Comparison of ENCODE assay signal across 15 cellular contexts in the genomic region with DNA sequence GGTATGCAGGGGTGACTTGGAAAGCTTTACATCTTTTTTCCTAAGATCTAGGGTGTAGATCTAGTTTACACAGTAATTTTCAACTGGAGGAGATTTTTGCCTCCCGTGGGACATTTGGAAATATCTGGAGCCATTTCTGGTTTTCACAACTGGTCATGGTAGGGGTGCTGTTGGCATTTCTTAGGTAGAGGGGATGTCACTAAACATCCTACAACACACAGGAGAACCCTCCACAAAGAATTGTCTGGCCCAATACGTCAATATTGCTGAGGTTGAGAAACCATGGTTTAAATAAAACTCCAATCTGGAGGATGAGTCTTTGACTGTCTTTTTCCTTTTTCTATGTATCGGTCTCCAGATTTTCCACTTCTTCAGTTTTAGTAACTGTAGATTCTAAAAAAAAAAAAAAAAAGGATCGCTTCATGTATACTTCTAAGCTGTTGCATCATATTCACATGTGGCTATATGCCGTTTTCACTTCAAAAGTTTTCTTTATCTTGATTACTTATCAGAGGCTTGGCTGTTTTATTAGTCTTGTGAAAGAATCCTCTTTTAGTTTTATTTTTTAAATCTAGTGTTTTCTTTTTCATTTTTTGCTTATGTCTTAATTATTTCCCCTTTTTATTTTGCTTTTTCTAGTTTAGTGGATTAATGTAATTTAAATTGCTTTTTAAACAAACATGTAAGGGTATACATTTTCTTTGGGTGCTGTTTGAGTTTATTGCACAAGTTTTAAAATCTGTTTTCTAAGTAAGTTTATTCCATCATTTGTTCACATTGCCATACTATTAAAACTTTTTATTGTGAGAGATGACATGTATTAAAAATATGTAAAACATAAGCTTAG. TPM values are rescaled to one million over a fixed set of nuclear protein-coding genes. Genes with fewer than 3 reads are reported as not detected.
DNase-seq lines count a peak whose midpoint lies in the region; TF ChIP-seq lines count a peak whose summit lies in the region.
"Had no signal": no experiment of that assay in that cellular context is flagged by ENCODE, and none has a peak within 500 bp of the region (broad histone marks: within the 10 kb centered on the region; RNA-seq: fewer than 3 reads in every experiment).

No MANE protein-coding gene starts in this region.

- H2BK15ac ChIP-seq in H9 (ENCODE audit: low read depth, low read length): no peak overlapping the region

- H3K4me2 ChIP-seq in H9 (ENCODE audit: insufficient read depth, insufficient read length, low read length) (no peak overlapping the region), Loucy (ENCODE audit: low read depth, low read length, poor library complexity, severe bottlenecking) (peak overlapping the region; percentile 50), smooth muscle cell (peak overlapping the region; percentile 45), MM.1S (ENCODE audit: low read depth, low read length) (no peak overlapping the region)

- no peak overlapping the region for H3T11ph ChIP-seq in H9 (ENCODE audit: low read length)

- H3K79me2 ChIP-seq in H9 (ENCODE audit: insufficient read depth, low read length) (no peaks in the 10 kb centered on the region; the same call in none of the 2 replicates), Loucy (ENCODE audit: insufficient read depth, low read length) (peaks cover 88% of the 10 kb centered on the region), smooth muscle cell (ENCODE audit: low read depth) (peaks cover 56% of the 10 kb centered on the region), MM.1S (ENCODE audit: low read length) (no peaks in the 10 kb centered on the region)

- no peak overlapping the region for H2BK5ac ChIP-seq in H9 (ENCODE audit: insufficient read length, low read length)

- no peak overlapping the region for H3K23ac ChIP-seq in H9 (ENCODE audit: insufficient read length, low read depth, low read length)

- H3K27ac ChIP-seq in H9 (ENCODE audit: insufficient read length, low read depth, low read length) (no peak overlapping the region), smooth muscle cell (ENCODE audit: low read depth) (peak overlapping the region; percentile 22), MM.1S (ENCODE audit: low read length) (no peak overlapping the region)
- H3K27ac ChIP-seq: GM23248 had no signal

- H3K27me3 Mint-ChIP-seq in H9 (ENCODE audit: low read depth): no peaks in the 10 kb centered on the region
- H3K27me3 Mint-ChIP-seq: CD8-positive, alpha-beta memory T cell had no signal

- TF ChIP-seq CTCF in H9 (conservative IDR thresholded peaks at IDR 0.05) (no peak), Loucy (conservative IDR thresholded peaks at IDR 0.05; ENCODE audit: low read length) (no peak), smooth muscle cell (IDR thresholded peaks at IDR 0.05; ENCODE audit: borderline replicate concordance, insufficient read depth, poor library complexity, severe bottlenecking) (no peak), MM.1S (IDR thresholded peaks at IDR 0.05; ENCODE audit: low read length) (no peak)

- H4K91ac ChIP-seq in H9 (ENCODE audit: insufficient read length, low read depth, low read length): no peak overlapping the region

- no peak overlapping the region for H4K8ac ChIP-seq in H9 (replicated peaks; ENCODE audit: insufficient read length, low read depth, low read length)

- H3K18ac ChIP-seq in H9 (ENCODE audit: insufficient read length, low read depth, low read length): no peak overlapping the region

- H3K4me1 ChIP-seq in H9 (ENCODE audit: insufficient read depth, low read length) (peaks cover 7% of the 10 kb centered on the region), Loucy (ENCODE audit: insufficient read depth, low read length, poor library complexity, severe bottlenecking) (peaks cover 17% of the 10 kb centered on the region), smooth muscle cell (ENCODE audit: low read depth) (peaks cover 4% of the 10 kb centered on the region), MM.1S (ENCODE audit: low read length) (0 out of 2 replicates have a peak, but pooled peaks cover 4% of the 10 kb centered on the region)

- no peak overlapping the region for H2BK12ac ChIP-seq in H9 (ENCODE audit: insufficient read length, low read depth, low read length)

- H3K9me2 ChIP-seq in Loucy (replicated peaks; ENCODE audit: low read depth, low read length) (no peaks in the 10 kb centered on the region), MM.1S (replicated peaks; ENCODE audit: insufficient read depth, low read length) (no peaks in the 10 kb centered on the region)

- H2AFZ ChIP-seq in H9 (ENCODE audit: low read length) (no peak overlapping the region), Loucy (ENCODE audit: low read length) (no peak overlapping the region), smooth muscle cell (ENCODE audit: low read depth) (no peak overlapping the region), MM.1S (ENCODE audit: low read length) (no peak overlapping the region)
- H2AFZ ChIP-seq: GM23248 had no signal

- no peak overlapping the region for H3K56ac ChIP-seq in H9 (ENCODE audit: insufficient read length, low read depth, low read length)

- H3K9ac ChIP-seq in H9 (ENCODE audit: extremely low read depth, insufficient read length, low read length): no peak overlapping the region
- peak overlapping the region; percentile 35 for H3K9ac ChIP-seq in Loucy (ENCODE audit: low read depth, low read length, poor library complexity, severe bottlenecking)
- no peak overlapping the region for H3K9ac ChIP-seq in smooth muscle cell (ENCODE audit: low read depth)
- no peak overlapping the region for H3K9ac ChIP-seq in MM.1S (ENCODE audit: low read length)
- H3K9ac ChIP-seq: GM23248 had no signal

- no CpG with 5 or more reads among the region's 5 CpGs for WGBS in H9 (ENCODE audit: extremely low coverage, insufficient read length, low lambda C conversion rate)
- WGBS in smooth muscle cell (ENCODE audit: low lambda C conversion rate): 35% methylated on average over 5 of the region's 5 CpGs

- no peak overlapping the region for H2AK5ac ChIP-seq in H9 (ENCODE audit: insufficient read length, low read length)

- H3F3A ChIP-seq in Loucy (ENCODE audit: low read depth): no peaks in the 10 kb centered on the region
- H3F3A ChIP-seq in smooth muscle cell (ENCODE audit: low read depth): no peaks in the 10 kb centered on the region
- no peaks in the 10 kb centered on the region for H3F3A ChIP-seq in MM.1S (ENCODE audit: insufficient read depth, low read length)

- H3K23me2 ChIP-seq in H9 (ENCODE audit: insufficient read length, low read depth, low read length, poor library complexity, severe bottlenecking): no peaks in the 10 kb centered on the region

- peaks cover 31 to 38% of the 10 kb centered on the region in 2 experiments for H3K4me1 Mint-ChIP-seq in H9

- H3K36me3 ChIP-seq in Loucy (ENCODE audit: insufficient read depth, low read length) (peaks cover 76% of the 10 kb centered on the region), smooth muscle cell (ENCODE audit: low read depth) (no peaks in the 10 kb centered on the region), MM.1S (replicated peaks; ENCODE audit: insufficient read depth, low read length) (no peaks in the 10 kb centered on the region)

- H3K27ac Mint-ChIP-seq in H9: peak overlapping the region in 2 of 3 experiments; percentile 13 to 58; a peak in 1 of 7 replicates
- H3K27ac Mint-ChIP-seq: HFFc6 had no signal

- no peaks in the 10 kb centered on the region for H3K79me1 ChIP-seq in H9 (ENCODE audit: insufficient read depth, low read depth, low read length, poor library complexity, severe bottlenecking)

- H3K4me3 Mint-ChIP-seq in H9: no peak overlapping the region
- H3K4me3 Mint-ChIP-seq: CD8-positive, alpha-beta memory T cell; HFFc6 had no signal

- peaks cover 11 to 38% (median 32%) of the 10 kb centered on the region in 3 experiments; a peak in 5 of 7 replicates for H3K36me3 Mint-ChIP-seq in H9 (ENCODE audit: insufficient read depth in 1 of 3, low read depth in 3 of 3)

- no peak overlapping the region for H2BK20ac ChIP-seq in H9 (ENCODE audit: low read depth, low read length, poor library complexity, severe bottlenecking)

- no peak overlapping the region for H4K5ac ChIP-seq in H9 (ENCODE audit: insufficient read length, low read depth, low read length)

- no peaks in the 10 kb centered on the region for H3K9me3 Mint-ChIP-seq in H9
- H3K9me3 Mint-ChIP-seq: CD8-positive, alpha-beta memory T cell; HFFc6 had no signal

- peak overlapping the region; percentile 16 for H3K4me3 ChIP-seq in Loucy (ENCODE audit: low read length, poor library complexity, severe bottlenecking)
- no peak overlapping the region for H3K4me3 ChIP-seq in smooth muscle cell
- no peak overlapping the region for H3K4me3 ChIP-seq in MM.1S (ENCODE audit: low read length)
- H3K4me3 ChIP-seq: GM23248 had no signal

- H3K4ac ChIP-seq in H9 (ENCODE audit: low read depth, low read length): no peak overlapping the region

- TF ChIP-seq POLR2A in erythroblast (IDR thresholded peaks at IDR 0.05; ENCODE audit: low read length): no peak

- H3K14ac ChIP-seq in H9 (ENCODE audit: insufficient read depth, low read length): no peak overlapping the region

- H3K9me3 ChIP-seq in H9 (ENCODE audit: control insufficient read depth, low read depth, low read length) (no peaks in the 10 kb centered on the region), Loucy (ENCODE audit: insufficient read depth, low read depth, low read length) (no peaks in the 10 kb centered on the region), smooth muscle cell (replicated peaks; ENCODE audit: low read depth) (no peaks in the 10 kb centered on the region), MM.1S (replicated peaks; ENCODE audit: insufficient read depth, low read length) (no peaks in the 10 kb centered on the region)

- DNase-seq in H9 (no peak), erythroblast (lab: John Stamatoyannopoulos, UW) (peak; percentile 65 to 66), smooth muscle cell (lab: John Stamatoyannopoulos, UW; ENCODE audit: unreplicated experiment) (no peak), NCI-H146 (lab: John Stamatoyannopoulos, UW) (no peak), kidney glomerular epithelial cell (lab: John Stamatoyannopoulos, UW) (no peak), MM.1S (no peak)
- DNase-seq: CD8-positive, alpha-beta memory T cell; GM23248; HFFc6; KBM-7; NCI-H1417 treated with DMSO at 0.1 percent for 48 hours; NCI-H2029 treated with DMSO at 0.1 percent for 48 hours; NCI-H510A; SHP77 had no signal

- no peak overlapping the region for H2BK120ac ChIP-seq in H9 (ENCODE audit: low read depth, low read length, poor library complexity, severe bottlenecking)

- H3K27me3 ChIP-seq in H9 (ENCODE audit: insufficient read depth, low read length) (no peaks in the 10 kb centered on the region), Loucy (ENCODE audit: insufficient read depth, low read length, poor library complexity, severe bottlenecking) (no peaks in the 10 kb centered on the region), smooth muscle cell (ENCODE audit: low read depth) (no peaks in the 10 kb centered on the region), MM.1S (replicated peaks; ENCODE audit: insufficient read depth, low read length) (no peaks in the 10 kb centered on the region)

- no peaks in the 10 kb centered on the region for H4K20me1 ChIP-seq in H9 (ENCODE audit: control insufficient read depth, insufficient read depth, insufficient read length)
- H4K20me1 ChIP-seq in Loucy (ENCODE audit: insufficient read depth, low read length, poor library complexity, severe bottlenecking): peaks cover 55% of the 10 kb centered on the region
- H4K20me1 ChIP-seq in smooth muscle cell (ENCODE audit: low read depth): peaks cover 62% of the 10 kb centered on the region
- H4K20me1 ChIP-seq in MM.1S (ENCODE audit: insufficient read depth, low read length): no peaks in the 10 kb centered on the region

RNA-seq across cellular contexts. Expression of a gene that starts 21.2 kb away (rescaled TPM):
- 29.6 and 31.8 TPM in 2 replicates for total RNA-seq in H9 (2021)
- total RNA-seq in smooth muscle cell: 44.7 and 65.1 TPM in 2 replicates
- 32.6 and 32.8 TPM in 2 replicates for polyA plus RNA-seq in smooth muscle cell

RNA-seq across cellular contexts. Expression of a gene that starts 39.2 kb away (rescaled TPM):
- total RNA-seq in H9 (2021): 59.2 and 59.9 TPM in 2 replicates
- total RNA-seq in smooth muscle cell: 51.5 and 55.9 TPM in 2 replicates
- 60.1 and 70.4 TPM in 2 replicates for polyA plus RNA-seq in smooth muscle cell

Comparison
In these comparisons a context has a peak if more than half of its experiments do, and no peak if none do; other contexts are left out.
1. DNase-seq: peak in erythroblast (2 of 2); none in H9 (single experiment), smooth muscle cell (single experiment), NCI-H146 (single experiment), kidney glomerular epithelial cell (single experiment) and MM.1S (single experiment).
2. H3K4me2 ChIP-seq: peak in Loucy (single experiment) and smooth muscle cell (single experiment); none in H9 (single experiment) and MM.1S (single experiment).